In genomic region chr3:168094580-168094876, GRCh38 we compare ENCODE assay signal across 9 cellular contexts. TPM values are rescaled to one million over a fixed set of nuclear protein-coding genes. Genes with fewer than 3 reads are reported as not detected.
DNase-seq lines count a peak whose midpoint lies in the region; ATAC-seq, FAIRE-seq and TF ChIP-seq lines count a peak whose summit lies in the region.
"Had no signal": no experiment of that assay in that cellular context is flagged by ENCODE, and none has a peak within 500 bp of the region (broad histone marks: within the 10 kb centered on the region; RNA-seq: fewer than 3 reads in every experiment).

No MANE protein-coding gene starts in this region.

- POLR2A ChIA-PET in A549 (lab: Yijun Ruan, JAX) = no interaction called here

- FAIRE-seq in A549 (lab: Jason Lieb, UNC) (no peak), astrocyte (lab: Jason Lieb, UNC) (no peak), kidney (lab: Jason Lieb, UNC) (no peak)
- FAIRE-seq: islet of Langerhans had no signal

- TF ChIP-seq RAD21 in A549 (conservative IDR thresholded peaks at IDR 0.05 in 1 of 2, IDR thresholded peaks at IDR 0.05 in 1 of 2) = no peak

- no peak for TF ChIP-seq EP300 in A549 (IDR thresholded peaks at IDR 0.05)

- H3K4me3 Mint-ChIP-seq in HFFc6 (peak overlapping the region; percentile 92), astrocyte (ENCODE audit: unreplicated experiment) (peak overlapping the region; percentile 88)

- H3K9me3 ChIP-seq in A549 (no peaks in the 10 kb centered on the region), astrocyte (ENCODE audit: insufficient read depth, low read depth, low read length) (no peaks in the 10 kb centered on the region), kidney (ENCODE audit: control insufficient read depth in 1 of 2, low read length in 2 of 2) (no peaks in the 10 kb centered on the region), testis (no peaks in the 10 kb centered on the region)

- H2AFZ ChIP-seq in astrocyte (ENCODE audit: low read depth, low read length) = peak overlapping the region; percentile 93

- H3K4me3 ChIP-seq in A549 (peak overlapping the region; percentile 76), astrocyte (ENCODE audit: insufficient read depth, low read depth, low read length) (peak overlapping the region; percentile 98), kidney (ENCODE audit: low read length in 2 of 2) (peak overlapping the region; percentile 77 to 83), testis (peak overlapping the region; percentile 68 to 91)

- H3K9ac ChIP-seq in astrocyte (ENCODE audit: low read length) (peak overlapping the region; percentile 94), kidney (ENCODE audit: low read length in 2 of 2) (peak overlapping the region; percentile 35 to 82)

- H3K4me2 ChIP-seq in A549 (peak overlapping the region; percentile 72), astrocyte (ENCODE audit: low read length) (peak overlapping the region; percentile 91)

- H3K4me1 Mint-ChIP-seq in HFFc6 (ENCODE audit: low read depth) = peaks cover 67% of the 10 kb centered on the region
- peaks cover 36% of the 10 kb centered on the region for H3K4me1 Mint-ChIP-seq in astrocyte (ENCODE audit: low read depth, unreplicated experiment)

- DNase-seq in A549 (ENCODE audit: low read depth in 1 of 2, low spot score in 1 of 2) (no peak), HFFc6 (no peak), astrocyte (ENCODE audit: low read depth) (peak; percentile 54), kidney (peak; percentile 83), testis (no peak), NCI-H774 (lab: John Stamatoyannopoulos, UW) (no peak)

- ATAC-seq in A549 = no peak; a peak in 1 of 6 replicates
- no peak for ATAC-seq in GM21423 (IDR thresholded peaks at IDR 0.05; ENCODE audit: unreplicated experiment)
- ATAC-seq in GM21367 (IDR thresholded peaks at IDR 0.05; ENCODE audit: unreplicated experiment) = no peak

- peak overlapping the region; percentile 86 to 95 for H3K27ac ChIP-seq in A549
- peak overlapping the region; percentile 93 for H3K27ac ChIP-seq in astrocyte (ENCODE audit: low read depth, low read length)
- H3K27ac ChIP-seq in kidney (ENCODE audit: low read depth in 2 of 2, low read length in 2 of 2) = peak overlapping the region; percentile 93
- peak overlapping the region; percentile 87 to 93 for H3K27ac ChIP-seq in testis

- H3K36me3 ChIP-seq in astrocyte (ENCODE audit: insufficient read depth, low read length) (no peaks in the 10 kb centered on the region), kidney (ENCODE audit: control insufficient read depth in 1 of 2, insufficient read depth in 2 of 2, low read length in 2 of 2) (no peaks in the 10 kb centered on the region), testis (ENCODE audit: low read depth, missing control alignments) (no peaks in the 10 kb centered on the region)

- TF ChIP-seq POLR2A in A549 (IDR thresholded peaks at IDR 0.05; ENCODE audit: low read length) (no peak), testis (IDR thresholded peaks at IDR 0.05) (no peak)

- intact Hi-C loops in kidney (cut with DNase I) (no loop called here), testis (cut with DNase I; ENCODE audit: low total_unique reads) (no loop called here)

- peaks cover 21% of the 10 kb centered on the region for H3K36me3 Mint-ChIP-seq in HFFc6 (ENCODE audit: low read depth)
- H3K36me3 Mint-ChIP-seq in astrocyte (ENCODE audit: low read depth, unreplicated experiment) = no peaks in the 10 kb centered on the region

- H3K79me2 ChIP-seq in astrocyte (ENCODE audit: insufficient read depth, low read length) = peaks cover 56% of the 10 kb centered on the region

- H3K27me3 Mint-ChIP-seq in HFFc6 (ENCODE audit: insufficient read depth) (peaks cover 5% of the 10 kb centered on the region; the same call in 1 of the 2 replicates), astrocyte (ENCODE audit: low read depth, unreplicated experiment) (no peaks in the 10 kb centered on the region)

- H3K9me3 Mint-ChIP-seq in HFFc6 (no peaks in the 10 kb centered on the region), astrocyte (ENCODE audit: unreplicated experiment) (no peaks in the 10 kb centered on the region)

- H4K20me1 ChIP-seq in astrocyte (ENCODE audit: insufficient read depth, low read length) = peaks cover 50% of the 10 kb centered on the region

- H3K27me3 ChIP-seq in astrocyte (ENCODE audit: insufficient read depth, low read length) = no peaks in the 10 kb centered on the region
- no peaks in the 10 kb centered on the region for H3K27me3 ChIP-seq in testis

- CTCF ChIA-PET in A549 (lab: Yijun Ruan, JAX) = interaction anchor here (0.7 to 1.3 kb wide), 5 partner anchors 21 to 72 kb away, joined by 3 to 6 read pairs (median 3); no protein-coding TSS in a partner anchor

- H3K4me1 ChIP-seq in A549 = peaks cover 47% of the 10 kb centered on the region
- H3K4me1 ChIP-seq in astrocyte (ENCODE audit: insufficient read depth, low read length) = peaks cover 4% of the 10 kb centered on the region
- peaks cover 9 to 11% of the 10 kb centered on the region in 2 donors for H3K4me1 ChIP-seq in kidney (ENCODE audit: control insufficient read depth in 1 of 2, insufficient read depth in 1 of 2, low read depth in 1 of 2, low read length in 2 of 2)
- H3K4me1 ChIP-seq in testis = peaks cover 10% of the 10 kb centered on the region

- 2% methylated on average over 6 of the region's 9 CpGs for WGBS in A549 (ENCODE audit: missing lambda C conversion rate)
- WGBS in testis, 2 donors = 0% methylated on average over 9 of the region's 9 CpGs

- H3K27ac Mint-ChIP-seq in HFFc6 = peak overlapping the region; percentile 97
- H3K27ac Mint-ChIP-seq in astrocyte (ENCODE audit: unreplicated experiment) = peak overlapping the region; percentile 85

- TF ChIP-seq CTCF in A549 (IDR thresholded peaks at IDR 0.05) (no peak), HFFc6 (IDR thresholded peaks at IDR 0.05) (peak; percentile 47), astrocyte (IDR thresholded peaks at IDR 0.05; ENCODE audit: insufficient read depth, low read depth, low read length) (no peak), kidney (IDR thresholded peaks at IDR 0.05; ENCODE audit: borderline replicate concordance, extremely low read depth, insufficient read depth) (no peak), testis (IDR thresholded peaks at IDR 0.05) (no peak)

TF ChIP-seq in A549, 52 proteins besides CTCF, POLR2A, EP300 and RAD21:
- TF ChIP-seq HOXA7 (CRISPR knock-in tag; IDR thresholded peaks at IDR 0.05) (no peak), SREBF2 (IDR thresholded peaks at IDR 0.05) (no peak), RARB (CRISPR knock-in tag; IDR thresholded peaks at IDR 0.05) (no peak), FOSL2 (IDR thresholded peaks at IDR 0.05) (no peak), FOSL2 (CRISPR knock-in tag; IDR thresholded peaks at IDR 0.05) (no peak), BHLHE40 (IDR thresholded peaks at IDR 0.05; ENCODE audit: low read depth, low read length) (no peak), MYC (IDR thresholded peaks at IDR 0.05; ENCODE audit: borderline replicate concordance, low read length) (no peak), CBX8 (IDR thresholded peaks at IDR 0.05) (no peak), ELK1 (IDR thresholded peaks at IDR 0.05; ENCODE audit: low read depth, low read length) (no peak), RCOR1 (IDR thresholded peaks at IDR 0.05; ENCODE audit: low read depth, low read length) (no peak), ZNF302 (CRISPR knock-in tag; IDR thresholded peaks at IDR 0.05) (no peak), KDM5A (IDR thresholded peaks at IDR 0.05) (no peak), SMC3 (IDR thresholded peaks at IDR 0.05) (no peak), BCL3 (IDR thresholded peaks at IDR 0.05) (no peak), HOXB5 (CRISPR knock-in tag; IDR thresholded peaks at IDR 0.05) (no peak)

RNA-seq across cellular contexts. Expression of gene GOLIM4, which starts 1.2 kb away (rescaled TPM):
- polyA plus RNA-seq in A549 (2011; rRNA removed) (13.8 and 22.4 TPM in 2 replicates), A549 (2017; fragmentation: RNase III; extraction: RNeasy Plus Mini Kit Qiagen cat#74134 plus additional on column Dnase treatment) (23.1 to 24.1 TPM (median 23.6 TPM) in 3 replicates), kidney (ENCODE audit: insufficient read depth, low read depth, low replicate concordance) (15.5 TPM), testis (ENCODE audit: insufficient read depth, low read depth, low replicate concordance) (9.5 TPM)
- polyA plus RNA-seq in A549 (2012; cell fraction: cytosol; rRNA removed) = 11.4 and 13.9 TPM in 2 replicates
- polyA plus RNA-seq in A549 (2012; cell fraction: nucleus; rRNA removed) = 8.3 and 10.1 TPM in 2 replicates
- polyA minus RNA-seq in A549 (2011; rRNA and poly(A)+ RNA removed) = 15.6 and 21.0 TPM in 2 replicates
- total RNA-seq in HFFc6 (2021; fragmentation: NEBNext Ultra II Directional; extraction: Animal tissue kit (Norgen Biotek cat#: 25700)) = 100 to 1,000 TPM in 5 of 6 experiments, 10 to 100 TPM in 1; 99.8 to 141 (median 130) TPM
- total RNA-seq in astrocyte (51.5 and 53.7 TPM in 2 replicates), kidney (29.9 TPM), testis (10 to 100 TPM; 20.1 to 21.6 TPM)

Comparison
In these comparisons a context has a peak if more than half of its experiments do, and no peak if none do; other contexts are left out.
1. DNase-seq: peak in astrocyte (single experiment) and kidney (single experiment); none in A549 (0 of 2), HFFc6 (single experiment), testis (single experiment) and NCI-H774 (single experiment).
2. Peak in every context shown above with its lines, with median percentiles within 50 percentile points of each other: H3K27ac ChIP-seq and H3K4me3 ChIP-seq.